In the genomic region with DNA sequence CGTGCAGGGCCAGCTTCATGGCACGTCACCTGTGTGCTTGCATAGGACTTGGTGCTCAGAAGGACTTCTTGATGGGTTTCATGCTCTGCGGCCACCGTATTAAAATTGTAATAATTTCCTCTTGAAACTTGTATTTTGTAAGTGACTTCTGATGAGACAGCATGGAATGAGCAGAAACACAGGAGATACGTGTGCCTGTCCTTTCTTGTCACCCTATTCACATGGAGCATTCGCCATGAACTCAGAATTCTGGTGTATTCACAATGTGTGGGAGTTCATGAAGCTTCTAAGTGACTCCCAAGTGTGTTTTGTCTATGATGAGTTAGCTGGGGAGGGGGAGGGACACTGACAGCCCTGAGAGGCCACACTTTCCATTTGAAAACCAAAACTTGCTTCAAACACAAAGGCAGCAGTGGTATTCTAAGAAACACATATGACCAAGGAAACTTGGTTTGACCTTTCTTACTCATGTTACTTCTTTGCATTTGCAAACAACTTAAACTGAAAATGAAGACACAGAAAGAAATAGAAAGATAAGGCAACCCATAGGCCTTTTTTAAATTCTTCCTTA, we compare ENCODE assay signal across 8 cellular contexts.
A peak's percentile ranks its signal among the peaks of the same experiment; 100 is the strongest.
DNase-seq lines count a peak whose midpoint lies in the region; ATAC-seq and TF ChIP-seq lines count a peak whose summit lies in the region.

No MANE protein-coding gene starts in this region.

- H3K4me1 Mint-ChIP-seq in T-cell: peaks cover 34 to 52% (median 47%) of the 10 kb centered on the region in 3 donors
- peaks cover 14% of the 10 kb centered on the region for H3K4me1 Mint-ChIP-seq in nephron
- peaks cover 10% of the 10 kb centered on the region for H3K4me1 Mint-ChIP-seq in osteocyte (ENCODE audit: unreplicated experiment)

- ATAC-seq in GM18498 (IDR thresholded peaks at IDR 0.05; ENCODE audit: unreplicated experiment): peak; percentile 81
- peak; percentile 76 for ATAC-seq in GM21737 (IDR thresholded peaks at IDR 0.05; ENCODE audit: unreplicated experiment)
- ATAC-seq in T-cell (replicated peaks in 1 of 4): no peak

- H3K27me3 Mint-ChIP-seq in T-cell (no peaks in the 10 kb centered on the region), nephron (ENCODE audit: low read depth) (no peaks in the 10 kb centered on the region), osteocyte (ENCODE audit: unreplicated experiment) (no peaks in the 10 kb centered on the region)

- H3K4me3 Mint-ChIP-seq in T-cell (no peak overlapping the region), nephron (no peak overlapping the region), osteocyte (ENCODE audit: unreplicated experiment) (no peak overlapping the region)

- CTCF ChIA-PET in T-cell (lab: Charles Lee): no interaction called here

- H3K4me3 ChIP-seq in foreskin fibroblast (ENCODE audit: low read depth in 1 of 2, low read length in 2 of 2): no peak overlapping the region

- DNase-seq in T-cell (no peak), iPS-NIHi11 (ENCODE audit: low spot score) (no peak), foreskin fibroblast (no peak), osteocyte (ENCODE audit: extremely low spot score, unreplicated experiment) (no peak), NCI-H345 treated with DMSO at 0.1 percent for 48 hours (lab: John Stamatoyannopoulos, UW; ENCODE audit: unreplicated experiment) (no peak)

- H3K36me3 Mint-ChIP-seq in T-cell (peaks cover 55% of the 10 kb centered on the region), nephron (ENCODE audit: low read depth) (no peaks in the 10 kb centered on the region), osteocyte (ENCODE audit: unreplicated experiment) (no peaks in the 10 kb centered on the region)

- no peak for TF ChIP-seq CTCF in nephron (IDR thresholded peaks at IDR 0.05; ENCODE audit: unreplicated experiment in 3 of 3)
- TF ChIP-seq CTCF in foreskin fibroblast (IDR thresholded peaks at IDR 0.05; ENCODE audit: low read depth, low read length): no peak
- TF ChIP-seq CTCF in osteocyte (IDR thresholded peaks at IDR 0.05): no peak

- peak overlapping the region; percentile 3 to 37 for H3K27ac Mint-ChIP-seq in T-cell
- H3K27ac Mint-ChIP-seq in nephron: peak overlapping the region; percentile 19 to 69 (median 63)
- no peak overlapping the region for H3K27ac Mint-ChIP-seq in osteocyte (ENCODE audit: unreplicated experiment)

- H3K9me3 Mint-ChIP-seq in T-cell (no peaks in the 10 kb centered on the region), nephron (no peaks in the 10 kb centered on the region), osteocyte (ENCODE audit: unreplicated experiment) (no peaks in the 10 kb centered on the region)

- POLR2A ChIA-PET in T-cell (lab: Charles Lee): no interaction called here

Comparison
In these comparisons a context has a peak if more than half of its experiments do, and no peak if none do; other contexts are left out.
1. ATAC-seq: peak in GM18498 (single experiment) and GM21737 (single experiment); none in T-cell (0 of 4).